In genomic region chr11:44964526-44965209, GRCh38 we compare ENCODE assay signal across 15 cellular contexts. TPM values are rescaled to one million over a fixed set of nuclear protein-coding genes. Genes with fewer than 3 reads are reported as not detected.
A peak's percentile ranks its signal among the peaks of the same experiment; 100 is the strongest.
DNase-seq lines count a peak whose midpoint lies in the region; ATAC-seq and TF ChIP-seq lines count a peak whose summit lies in the region.
"Had no signal": no experiment of that assay in that cellular context is flagged by ENCODE, and none has a peak within 500 bp of the region (broad histone marks: within the 10 kb centered on the region; RNA-seq: fewer than 3 reads in every experiment).

No MANE protein-coding gene starts in this region.

- no peak for TF ChIP-seq CTCF in left lung (IDR thresholded peaks at IDR 0.05)
- TF ChIP-seq CTCF in foreskin keratinocyte (conservative IDR thresholded peaks at IDR 0.05) = no peak
- TF ChIP-seq CTCF in gastroesophageal sphincter (IDR thresholded peaks at IDR 0.05) = no peak

- H3K27ac ChIP-seq in left lung = peak overlapping the region; percentile 35 to 69
- H3K27ac ChIP-seq in aorta (ENCODE audit: low read depth in 1 of 2, low read length in 2 of 2) = no peak overlapping the region
- H3K27ac ChIP-seq in foreskin keratinocyte = no peak overlapping the region
- H3K27ac ChIP-seq in gastroesophageal sphincter = no peak overlapping the region

- DNase-seq in Right ventricle myocardium inferior (ENCODE audit: missing footprints) (peak; percentile 25), left ventricle myocardium superior (no peak), NCI-H2171 (lab: John Stamatoyannopoulos, UW) (peak; percentile 95), left lung (peak in 1 of 2 donors; percentile 77), aorta (no peak), foreskin keratinocyte (no peak), nucleus accumbens (lab: John Stamatoyannopoulos, UW) (no peak)
- DNase-seq: activated CD4-positive, alpha-beta memory T cell treated with anti-CD3 and anti-CD28 coated beads for 36 hours; activated naive CD8-positive, alpha-beta T cell treated with anti-CD3 and anti-CD28 coated beads, Interleukin-2, amount 50 U/mL, for 24 hours; DMS53; left colon; NCI-H226; PC-3; stimulated activated naive CD8-positive, alpha-beta T cell treated with anti-CD3 and anti-CD28 coated beads, Interleukin-15, amount 100 ng/mL, for 72 hours had no signal

- no peaks in the 10 kb centered on the region for H3K27me3 ChIP-seq in left lung
- no peaks in the 10 kb centered on the region for H3K27me3 ChIP-seq in aorta (ENCODE audit: control insufficient read depth in 1 of 2, insufficient read depth in 2 of 2, low read length in 1 of 2)
- H3K27me3 ChIP-seq in foreskin keratinocyte = peaks cover 7% of the 10 kb centered on the region
- no peaks in the 10 kb centered on the region for H3K27me3 ChIP-seq in gastroesophageal sphincter

- H3K4me1 ChIP-seq in left lung = peaks cover 0 to 18% of the 10 kb centered on the region in 2 donors
- H3K4me1 ChIP-seq in aorta (ENCODE audit: control insufficient read depth in 1 of 2, insufficient read depth in 2 of 2, low read length in 2 of 2) = no peaks in the 10 kb centered on the region
- no peaks in the 10 kb centered on the region for H3K4me1 ChIP-seq in foreskin keratinocyte
- H3K4me1 ChIP-seq in gastroesophageal sphincter = no peaks in the 10 kb centered on the region

- H3K36me3 ChIP-seq in left lung = no peaks in the 10 kb centered on the region
- H3K36me3 ChIP-seq in aorta (ENCODE audit: control insufficient read depth in 1 of 2, insufficient read depth in 2 of 2, low read length in 1 of 2) = no peaks in the 10 kb centered on the region
- no peaks in the 10 kb centered on the region for H3K36me3 ChIP-seq in gastroesophageal sphincter

- WGBS in aorta, 2 donors = 82 to 89% methylated on average over 9 of the region's 9 CpGs
- 73 to 93% methylated on average over 6 to 9 of the region's 9 CpGs for WGBS in gastroesophageal sphincter (ENCODE audit: low coverage in 1 of 2), 2 donors

- intact Hi-C loops in Right ventricle myocardium inferior (cut with DNase I) (no loop called here), left ventricle myocardium superior (cut with micrococcal nuclease) (no loop called here), left lung (cut with DNase I) (no loop called here), aorta (cut with DNase I) (no loop called here)

- H3K9me3 ChIP-seq in left lung (no peaks in the 10 kb centered on the region), aorta (ENCODE audit: control insufficient read depth, low read length) (no peaks in the 10 kb centered on the region), gastroesophageal sphincter (no peaks in the 10 kb centered on the region)

- no peak for TF ChIP-seq EP300 in gastroesophageal sphincter (IDR thresholded peaks at IDR 0.05)

- no peak for TF ChIP-seq POLR2A in gastroesophageal sphincter (IDR thresholded peaks at IDR 0.05)

- no peak for ATAC-seq in Right ventricle myocardium inferior
- no peak for ATAC-seq in left ventricle myocardium superior
- peak; percentile 91 for ATAC-seq in left lung
- no peak for ATAC-seq in aorta (ENCODE audit: low FRiP score)
- no peak for ATAC-seq in foreskin keratinocyte
- no peak for ATAC-seq in gastroesophageal sphincter
- ATAC-seq: activated naive CD8-positive, alpha-beta T cell treated with anti-CD3 and anti-CD28 coated beads, Interleukin-2, amount 50 U/mL, for 24 hours; left colon; PC-3; stimulated activated naive CD8-positive, alpha-beta T cell treated with anti-CD3 and anti-CD28 coated beads, Interleukin-15, amount 100 ng/mL, for 72 hours had no signal

- H3K4me3 ChIP-seq in left lung (no peak overlapping the region), aorta (ENCODE audit: low read length in 2 of 2) (no peak overlapping the region), gastroesophageal sphincter (no peak overlapping the region)

RNA-seq across cellular contexts. Expression of gene TP53I11, which starts 14.0 kb away (rescaled TPM):
- total RNA-seq in Right ventricle myocardium inferior (59.1 TPM), left ventricle myocardium superior (45.5 TPM), left lung (10 to 100 TPM; 88.9 to 95.5 TPM), aorta (10 to 100 TPM; 54.5 to 85.6 TPM), foreskin keratinocyte (28.9 and 38.4 TPM in 2 replicates), gastroesophageal sphincter (100 to 1,000 TPM in 1 of 4 donors, 10 to 100 TPM in 3; 19.8 to 110 (median 40.8) TPM)
- polyA plus RNA-seq in aorta (10 to 100 TPM; 25.9 to 37.3 TPM), foreskin keratinocyte (32.0 and 45.3 TPM in 2 replicates)

Comparison
In these comparisons a context has a peak if more than half of its experiments do, and no peak if none do; other contexts are left out.
1. DNase-seq: peak in Right ventricle myocardium inferior (single experiment) and NCI-H2171 (single experiment); none in left ventricle myocardium superior (single experiment), aorta (0 of 2), foreskin keratinocyte (0 of 2) and nucleus accumbens (0 of 56).
2. H3K27ac ChIP-seq: peak in left lung (2 of 2); none in aorta (0 of 2), foreskin keratinocyte (single experiment) and gastroesophageal sphincter (0 of 4).